Comparison of ENCODE assay signal across 9 cellular contexts in genomic region chr10:87656431-87657072, GRCh38. TPM values are rescaled to one million over a fixed set of nuclear protein-coding genes. Genes with fewer than 3 reads are reported as not detected.
DNase-seq lines count a peak whose midpoint lies in the region; ATAC-seq and TF ChIP-seq lines count a peak whose summit lies in the region.
"Had no signal": no experiment of that assay in that cellular context is flagged by ENCODE, and none has a peak within 500 bp of the region (broad histone marks: within the 10 kb centered on the region; RNA-seq: fewer than 3 reads in every experiment).

No MANE protein-coding gene starts in this region.

- H3K9me3 ChIP-seq in prostate gland: no peaks in the 10 kb centered on the region

- no peaks in the 10 kb centered on the region for H3K27me3 ChIP-seq in HL-60 (ENCODE audit: insufficient read depth, poor library complexity, severe bottlenecking)
- no peaks in the 10 kb centered on the region for H3K27me3 ChIP-seq in prostate gland (replicated peaks; ENCODE audit: insufficient read depth)

- H3K27ac ChIP-seq in HL-60 (replicated peaks) (no peak overlapping the region), prostate gland (no peak overlapping the region)
- H3K27ac ChIP-seq: SK-N-MC had no signal

- H3K4me1 ChIP-seq in prostate gland (replicated peaks): no peaks in the 10 kb centered on the region

- no peak for ATAC-seq in GM18907 (IDR thresholded peaks at IDR 0.05; ENCODE audit: unreplicated experiment)

- H3K36me3 ChIP-seq in prostate gland: no peaks in the 10 kb centered on the region

- TF ChIP-seq POLR2A in prostate gland (IDR thresholded peaks at IDR 0.05): no peak

- intact Hi-C loops in prostate gland (cut with DNase I): loop anchor here (5.0 kb wide), 2 partner anchors 76 to 124 kb away; no protein-coding TSS in a partner anchor
- intact Hi-C loops in posterior vena cava (cut with DNase I): no loop called here

- TF ChIP-seq CTCF in HL-60 (IDR thresholded peaks at IDR 0.05; ENCODE audit: insufficient read depth, low read length): peak; percentile 67
- peak; percentile 79 for TF ChIP-seq CTCF in fibroblast of mammary gland (conservative IDR thresholded peaks at IDR 0.05; ENCODE audit: control insufficient read depth, insufficient read depth, low read depth, low read length)
- TF ChIP-seq CTCF in prostate gland (IDR thresholded peaks at IDR 0.05): peak; percentile 34 to 71 (median 58)

- WGBS in prostate gland: 43% methylated on average over 4 of the region's 4 CpGs

- no peak overlapping the region for H3K4me3 ChIP-seq in HL-60 (replicated peaks; ENCODE audit: insufficient read depth, low read length)
- H3K4me3 ChIP-seq in fibroblast of mammary gland (ENCODE audit: control insufficient read depth, low read depth, low read length): no peak overlapping the region
- no peak overlapping the region for H3K4me3 ChIP-seq in prostate gland
- H3K4me3 ChIP-seq: SK-N-MC had no signal

- peak; percentile 4 for DNase-seq in DMS153 (lab: John Stamatoyannopoulos, UW)
- DNase-seq in HL-60 (ENCODE audit: low read depth in 1 of 2, low spot score in 1 of 2): peak in 1 of 2 experiments; percentile 11
- peak; percentile 49 for DNase-seq in SK-N-DZ (ENCODE audit: low spot score)
- peak; percentile 60 for DNase-seq in fibroblast of mammary gland (ENCODE audit: low read depth)
- DNase-seq in prostate gland (ENCODE audit: low spot score): no peak
- DNase-seq in posterior vena cava (ENCODE audit: low spot score): no peak
- DNase-seq in NCI-H187 treated with DMSO at 0.1 percent for 48 hours (lab: John Stamatoyannopoulos, UW): no peak

RNA-seq across cellular contexts. Expression of gene PAPSS2, which starts 3.1 kb away (rescaled TPM):
- 0.22 and 4.8 TPM in 2 replicates for polyA plus RNA-seq in SK-N-DZ (2014; cell fraction: cytosol; rRNA removed)
- 0.12 and 0.29 TPM in 2 replicates for polyA plus RNA-seq in SK-N-DZ (2014; cell fraction: nucleus; rRNA removed)
- 1 to 10 TPM; 5.5 to 9.0 TPM for total RNA-seq in prostate gland
- total RNA-seq in posterior vena cava: 10 to 100 TPM; 30.9 to 46.1 TPM

Comparison
In these comparisons a context has a peak if more than half of its experiments do, and no peak if none do; other contexts are left out.
1. DNase-seq: peak in DMS153 (single experiment), SK-N-DZ (single experiment) and fibroblast of mammary gland (single experiment); none in prostate gland (single experiment), posterior vena cava (single experiment) and NCI-H187 treated with DMSO at 0.1 percent for 48 hours (single experiment).
2. Peak in every context shown above with its lines, with median percentiles within 50 percentile points of each other: CTCF ChIP-seq.